17 cellular contexts compared by ENCODE assay signal in the genomic region with DNA sequence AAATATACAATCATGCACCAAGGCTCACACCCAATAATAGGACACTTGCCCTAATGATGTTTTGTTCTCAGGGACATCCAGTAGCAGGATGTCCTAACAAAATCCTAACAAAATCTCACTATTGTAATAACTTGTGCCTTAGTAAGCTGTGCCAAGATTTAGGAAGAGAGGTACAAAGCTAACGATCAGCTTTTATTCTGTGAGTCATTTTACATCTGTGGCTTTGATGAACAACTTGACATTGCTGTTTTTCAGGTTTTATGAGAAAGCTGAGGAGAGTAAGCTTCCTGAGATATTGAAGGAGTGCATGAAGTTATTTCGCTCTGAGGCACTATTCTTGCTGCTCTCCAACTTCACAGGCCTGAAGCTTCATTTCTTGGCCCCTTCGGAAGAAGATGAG. TPM values are rescaled to one million over a fixed set of nuclear protein-coding genes. Genes with fewer than 3 reads are reported as not detected.
DNase-seq lines count a peak whose midpoint lies in the region; ATAC-seq, FAIRE-seq and TF ChIP-seq lines count a peak whose summit lies in the region.
"Had no signal": no experiment of that assay in that cellular context is flagged by ENCODE, and none has a peak within 500 bp of the region (broad histone marks: within the 10 kb centered on the region; RNA-seq: fewer than 3 reads in every experiment).

No MANE protein-coding gene starts in this region.

- no peak for TF ChIP-seq EP300 in transverse colon (IDR thresholded peaks at IDR 0.05; ENCODE audit: low read depth)

- H3K36me3 ChIP-seq in astrocyte (ENCODE audit: insufficient read depth, low read length) (peaks cover 79% of the 10 kb centered on the region), esophagus (ENCODE audit: control insufficient read depth in 2 of 2, insufficient read depth in 2 of 2, low read length in 1 of 2) (peaks cover 5 to 18% of the 10 kb centered on the region in 2 donors), transverse colon (peaks cover 0 to 84% (median 41%) of the 10 kb centered on the region in 4 donors)

- no peak overlapping the region for H3K9ac ChIP-seq in astrocyte (ENCODE audit: low read length)

- H3K27ac Mint-ChIP-seq in activated naive CD4-positive, alpha-beta T cell treated with anti-CD3 and anti-CD28 coated beads, Interleukin-2, amount 50 U/mL, for 72 hours, result peak overlapping the region; percentile 10 to 11
- no peak overlapping the region for H3K27ac Mint-ChIP-seq in astrocyte (ENCODE audit: unreplicated experiment)

- H3K36me3 Mint-ChIP-seq in activated naive CD4-positive, alpha-beta T cell treated with anti-CD3 and anti-CD28 coated beads, Interleukin-2, amount 50 U/mL, for 72 hours, result peaks cover 15 to 25% of the 10 kb centered on the region in 2 donors
- H3K36me3 Mint-ChIP-seq in astrocyte (ENCODE audit: low read depth, unreplicated experiment), result peaks cover 15% of the 10 kb centered on the region

- TF ChIP-seq CTCF in astrocyte (IDR thresholded peaks at IDR 0.05; ENCODE audit: insufficient read depth, low read depth, low read length) (no peak), transverse colon (IDR thresholded peaks at IDR 0.05) (no peak)

- H3K79me2 ChIP-seq in astrocyte (ENCODE audit: insufficient read depth, low read length), result no peaks in the 10 kb centered on the region

- no peak for FAIRE-seq in astrocyte (lab: Jason Lieb, UNC)
- FAIRE-seq: A204.1, K562 had no signal

- H3K9me3 Mint-ChIP-seq in activated naive CD4-positive, alpha-beta T cell treated with anti-CD3 and anti-CD28 coated beads, Interleukin-2, amount 50 U/mL, for 72 hours, result no peaks in the 10 kb centered on the region
- no peaks in the 10 kb centered on the region for H3K9me3 Mint-ChIP-seq in astrocyte (ENCODE audit: unreplicated experiment)

- intact Hi-C loops in transverse colon (cut with DNase I; ENCODE audit: low total_unique reads), result no loop called here

- TF ChIP-seq POLR2A in transverse colon (IDR thresholded peaks at IDR 0.05), result no peak
- no peak for TF ChIP-seq POLR2A in GM18505 (IDR thresholded peaks at IDR 0.05; ENCODE audit: borderline replicate concordance, extremely low read depth, insufficient read depth, insufficient read length)

- H4K20me1 ChIP-seq in astrocyte (ENCODE audit: insufficient read depth, low read length), result no peaks in the 10 kb centered on the region

- H3K4me1 Mint-ChIP-seq in astrocyte (ENCODE audit: low read depth, unreplicated experiment), result no peaks in the 10 kb centered on the region

- H3K27me3 ChIP-seq in astrocyte (ENCODE audit: insufficient read depth, low read length) (no peaks in the 10 kb centered on the region), esophagus (ENCODE audit: control insufficient read depth in 1 of 2, insufficient read depth in 2 of 2, low read length in 2 of 2) (no peaks in the 10 kb centered on the region), transverse colon (no peaks in the 10 kb centered on the region)

- no peak overlapping the region for H2AFZ ChIP-seq in astrocyte (ENCODE audit: low read depth, low read length)

- no peak overlapping the region for H3K4me2 ChIP-seq in astrocyte (ENCODE audit: low read length)

- H3K27me3 Mint-ChIP-seq in astrocyte (ENCODE audit: low read depth, unreplicated experiment), result no peaks in the 10 kb centered on the region

- H3K4me3 Mint-ChIP-seq in astrocyte (ENCODE audit: unreplicated experiment), result peak overlapping the region; percentile 11

- H3K9me3 ChIP-seq in astrocyte (ENCODE audit: insufficient read depth, low read depth, low read length) (no peaks in the 10 kb centered on the region), esophagus (ENCODE audit: control insufficient read depth in 2 of 2, insufficient read depth in 1 of 2, low read depth in 1 of 2, low read length in 1 of 2) (no peaks in the 10 kb centered on the region), transverse colon (no peaks in the 10 kb centered on the region)

- no peaks in the 10 kb centered on the region for H3K4me1 ChIP-seq in astrocyte (ENCODE audit: insufficient read depth, low read length)
- H3K4me1 ChIP-seq in esophagus (ENCODE audit: control insufficient read depth in 2 of 2, insufficient read depth in 2 of 2, low read length in 1 of 2), result no peaks in the 10 kb centered on the region
- H3K4me1 ChIP-seq in transverse colon, result no peaks in the 10 kb centered on the region

- 53 to 67% methylated on average over 3 of the region's 3 CpGs for whole genome bisulfite sequencing in esophagus, 2 donors
- 81 to 90% methylated on average over 2 to 3 of the region's 3 CpGs for WGBS in transverse colon (ENCODE audit: low coverage in 1 of 2), 2 donors

- DNase-seq in activated naive CD4-positive, alpha-beta T cell treated with anti-CD3 and anti-CD28 coated beads, Interleukin-2, amount 50 U/mL, for 72 hours (ENCODE audit: low spot score in 2 of 2), result no peak
- DNase-seq in activated naive CD4-positive, alpha-beta T cell treated with anti-CD3 and anti-CD28 coated beads, Interleukin-2, amount 50 U/mL, for 16 hours, result no peak
- DNase-seq in astrocyte (ENCODE audit: low read depth) (no peak), NCI-H69 (lab: John Stamatoyannopoulos, UW) (no peak), transverse colon (no peak)
- DNase-seq: C1 segment of cervical spinal cord; DMS153; GOT3; NCI-H1417 treated with DMSO at 0.1 percent for 48 hours; NCI-H1930; NCI-H446; NK-92 treated with Interleukin-12 subunit alpha and Interleukin-12 subunit beta, amount 100 ng/mL, for 24 hours; RPMI8226 had no signal

- in situ Hi-C loops in transverse colon (cut with MboI; ENCODE audit: low pct_ligation_motif_present in 1 of 4, low pct_unique_long_range_greater_than_20kb in 1 of 4, low sequenced_read_pairs in 3 of 4), result no loop called here

- no peak overlapping the region for H3K27ac ChIP-seq in astrocyte (ENCODE audit: low read depth, low read length)
- H3K27ac ChIP-seq in esophagus (ENCODE audit: low read depth in 2 of 2, low read length in 1 of 2), result peak overlapping the region; percentile 60 to 64
- no peak overlapping the region for H3K27ac ChIP-seq in transverse colon

- H3K4me3 ChIP-seq in astrocyte (ENCODE audit: insufficient read depth, low read depth, low read length) (no peak overlapping the region), esophagus (ENCODE audit: low read depth in 1 of 2, low read length in 2 of 2) (peak overlapping the region in 1 of 2 donors; percentile 11), transverse colon (no peak overlapping the region)
- H3K4me3 ChIP-seq: K562 had no signal

- ATAC-seq in activated naive CD4-positive, alpha-beta T cell treated with anti-CD3 and anti-CD28 coated beads, Interleukin-2, amount 50 U/mL, for 72 hours, result no peak
- no peak for ATAC-seq in GM18505 (IDR thresholded peaks at IDR 0.05; ENCODE audit: unreplicated experiment)
- ATAC-seq: K562 had no signal

RNA-seq across cellular contexts. Expression of a gene that starts 18.9 kb away (rescaled TPM):
- 10 to 100 TPM; 45.0 to 50.9 TPM for total RNA-seq in activated naive CD4-positive, alpha-beta T cell treated with anti-CD3 and anti-CD28 coated beads, Interleukin-2, amount 50 U/mL, for 72 hours
- total RNA-seq in astrocyte (102 and 107 TPM in 2 replicates), transverse colon (10 to 100 TPM in 2 of 4 donors, 1 to 10 TPM in 2; 2.8 to 22.5 (median 9.5) TPM)
- polyA plus RNA-seq in esophagus, result 10 to 100 TPM in 1 of 2 donors, 1 to 10 TPM in 1; 9.9 to 16.8 TPM

RNA-seq across cellular contexts. Expression of a gene that starts 19.1 kb away (rescaled TPM):
- total RNA-seq in activated naive CD4-positive, alpha-beta T cell treated with anti-CD3 and anti-CD28 coated beads, Interleukin-2, amount 50 U/mL, for 72 hours, result 100 to 1,000 TPM; 308 to 362 TPM
- total RNA-seq in astrocyte, result 86.0 and 86.2 TPM in 2 replicates
- polyA plus RNA-seq in esophagus, result 10 to 100 TPM; 29.5 to 40.1 TPM
- total RNA-seq in transverse colon, result 10 to 100 TPM in 3 of 4 donors, 1 to 10 TPM in 1; 7.5 to 41.9 (median 23.0) TPM

RNA-seq across cellular contexts. Expression of a gene that starts 44.9 kb away (rescaled TPM):
- total RNA-seq in activated naive CD4-positive, alpha-beta T cell treated with anti-CD3 and anti-CD28 coated beads, Interleukin-2, amount 50 U/mL, for 72 hours, result 10 to 100 TPM; 29.7 to 32.3 TPM
- total RNA-seq in astrocyte (86.2 TPM in 2 replicates), transverse colon (100 to 1,000 TPM in 2 of 4 donors, 10 to 100 TPM in 2; 60.7 to 156 (median 114) TPM)
- polyA plus RNA-seq in esophagus, result 10 to 100 TPM; 57.3 to 62.5 TPM

RNA-seq across cellular contexts. Expression of a gene that starts 49.6 kb away (rescaled TPM):
- total RNA-seq in activated naive CD4-positive, alpha-beta T cell treated with anti-CD3 and anti-CD28 coated beads, Interleukin-2, amount 50 U/mL, for 72 hours, result 10 to 100 TPM; 26.2 to 27.1 TPM
- total RNA-seq in astrocyte (26.6 and 29.0 TPM in 2 replicates), transverse colon (100 to 1,000 TPM in 1 of 4 donors, 10 to 100 TPM in 3; 38.7 to 171 (median 41.2) TPM)
- polyA plus RNA-seq in esophagus, result 10 to 100 TPM; 24.2 to 29.0 TPM

Comparison
In these comparisons a context has a peak if more than half of its experiments do, and no peak if none do; other contexts are left out.
1. H3K27ac ChIP-seq: peak in esophagus (2 of 2); none in astrocyte (single experiment) and transverse colon (0 of 4).